ENCODE assay signal across 10 cellular contexts in the genomic region with DNA sequence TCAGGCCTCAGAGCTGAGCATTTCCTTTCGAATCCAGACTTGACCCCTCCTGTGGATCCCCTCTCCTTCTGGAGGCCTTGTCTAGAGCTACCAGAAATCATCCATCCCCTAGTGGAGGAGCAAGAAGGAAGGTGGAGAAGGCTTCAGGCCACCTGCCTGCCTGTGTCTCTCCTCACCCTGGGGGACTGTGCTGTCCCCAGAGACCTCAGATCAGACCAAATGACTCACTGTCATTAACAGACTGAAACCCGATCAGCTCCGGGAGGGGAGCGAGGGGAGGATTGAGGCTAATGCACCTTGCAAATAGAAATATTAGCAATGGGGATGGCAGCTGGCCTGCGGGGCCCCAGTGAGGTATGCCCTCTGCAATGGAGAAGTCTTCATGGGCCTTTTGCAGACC. TPM values are rescaled to one million over a fixed set of nuclear protein-coding genes. Genes with fewer than 3 reads are reported as not detected.
A peak's percentile ranks its signal among the peaks of the same experiment; 100 is the strongest.
DNase-seq lines count a peak whose midpoint lies in the region; ATAC-seq, FAIRE-seq and TF ChIP-seq lines count a peak whose summit lies in the region.
"Had no signal": no experiment of that assay in that cellular context is flagged by ENCODE, and none has a peak within 500 bp of the region (broad histone marks: within the 10 kb centered on the region; RNA-seq: fewer than 3 reads in every experiment).

No MANE protein-coding gene starts in this region.

- no peak overlapping the region for H2AFZ ChIP-seq in hepatocyte

- no peaks in the 10 kb centered on the region for H4K20me1 ChIP-seq in hepatocyte (ENCODE audit: insufficient read depth, poor library complexity, severe bottlenecking)

- H3K36me3 Mint-ChIP-seq in Caco-2 (ENCODE audit: insufficient read depth, unreplicated experiment): peaks cover 59% of the 10 kb centered on the region
- H3K36me3 Mint-ChIP-seq: natural killer cell had no signal

- BruUV-seq in Caco-2 (replicated peaks; lab: Mats Ljungman, UMichigan): no TSS peak

- H3K36me3 ChIP-seq in Caco-2 (ENCODE audit: control insufficient read depth, insufficient read depth, low read length) (no peaks in the 10 kb centered on the region), hepatocyte (replicated peaks; ENCODE audit: insufficient read depth, low read depth) (no peaks in the 10 kb centered on the region)

- H3K4me2 ChIP-seq in hepatocyte: no peak overlapping the region

- no peaks in the 10 kb centered on the region for H3K27me3 Mint-ChIP-seq in Caco-2 (ENCODE audit: insufficient read depth, unreplicated experiment)

- intact Hi-C loops in Caco-2 (cut with micrococcal nuclease; ENCODE audit: unreplicated experiment): loop anchor here (2.0 to 5.0 kb wide), 2 partner anchors 46 to 135 kb away; partner anchors contain the start of gene ADORA1

- H3K9me3 Mint-ChIP-seq in Caco-2 (ENCODE audit: unreplicated experiment): no peaks in the 10 kb centered on the region
- H3K9me3 Mint-ChIP-seq: natural killer cell had no signal

- POLR2A ChIA-PET in Caco-2 (lab: Charles Lee): no interaction called here

- FAIRE-seq in GM19239 (lab: Jason Lieb, UNC): peak; percentile 79

- no peak overlapping the region for H3K27ac ChIP-seq in hepatocyte

- no peaks in the 10 kb centered on the region for H3K9me2 ChIP-seq in hepatocyte (replicated peaks; ENCODE audit: insufficient read depth)

- no peaks in the 10 kb centered on the region for H3K79me2 ChIP-seq in hepatocyte

- no peaks in the 10 kb centered on the region for H3K27me3 ChIP-seq in Caco-2 (replicated peaks; ENCODE audit: control insufficient read depth, insufficient read depth, low read length)
- no peaks in the 10 kb centered on the region for H3K27me3 ChIP-seq in hepatocyte

- TF ChIP-seq CTCF in Caco-2 (IDR thresholded peaks at IDR 0.05; ENCODE audit: insufficient read depth in 1 of 2, low read depth in 1 of 2, low read length in 1 of 2, severe bottlenecking in 1 of 2, unreplicated experiment in 1 of 2) (no peak), hepatocyte (IDR thresholded peaks at IDR 0.05; ENCODE audit: poor library complexity) (no peak)

- H3K4me3 ChIP-seq in Caco-2 (ENCODE audit: low read depth, low read length): no peak overlapping the region
- no peak overlapping the region for H3K4me3 ChIP-seq in hepatocyte

- ATAC-seq in HG03064 (IDR thresholded peaks at IDR 0.05; ENCODE audit: low read depth, unreplicated experiment): peak; percentile 75
- ATAC-seq: natural killer cell had no signal

- H3K9me3 ChIP-seq in Caco-2 (no peaks in the 10 kb centered on the region), hepatocyte (ENCODE audit: low read depth) (no peaks in the 10 kb centered on the region)

- WGBS in hepatocyte (ENCODE audit: low lambda C conversion rate, missing lambda C conversion rate): 61% methylated on average over 5 of the region's 5 CpGs

- H3K4me1 ChIP-seq in Caco-2 (peaks cover 78% of the 10 kb centered on the region), hepatocyte (ENCODE audit: insufficient read depth) (peaks cover 14% of the 10 kb centered on the region)

- DNase-seq in Caco-2: no peak
- peak; percentile 83 for DNase-seq in GM19239 (ENCODE audit: insufficient read length, low spot score)
- DNase-seq in NCI-H524 (lab: John Stamatoyannopoulos, UW): peak; percentile 86 to 97
- DNase-seq in hepatocyte (ENCODE audit: low spot score): no peak
- DNase-seq in middle frontal gyrus (ENCODE audit: extremely low spot score, low spot score): no peak
- DNase-seq in NOMO-1 treated with DMSO at 0.1 percent for 48 hours (lab: John Stamatoyannopoulos, UW; ENCODE audit: unreplicated experiment): no peak
- DNase-seq in activated CD4-positive, alpha-beta T cell treated with anti-CD3 and anti-CD28 coated beads for 4 hours: no peak
- DNase-seq: amygdala, natural killer cell had no signal

- no peak overlapping the region for H3K4me3 Mint-ChIP-seq in Caco-2 (ENCODE audit: unreplicated experiment)
- H3K4me3 Mint-ChIP-seq: natural killer cell had no signal

- H3K27ac Mint-ChIP-seq in Caco-2 (ENCODE audit: unreplicated experiment): peak overlapping the region; percentile 95
- H3K27ac Mint-ChIP-seq: natural killer cell had no signal

- CTCF ChIA-PET in Caco-2 (lab: Charles Lee): interaction anchor here (0.6 to 2.8 kb wide), 6 partner anchors 15 to 63 kb away, joined by 3 to 14 read pairs (median 4); no protein-coding TSS in a partner anchor

- H3K4me1 Mint-ChIP-seq in Caco-2 (ENCODE audit: low read depth, unreplicated experiment): peaks cover 64% of the 10 kb centered on the region
- H3K4me1 Mint-ChIP-seq: natural killer cell had no signal

RNA-seq across cellular contexts. Expression of gene MYBPH, which starts 2.1 kb away (rescaled TPM):
- total RNA-seq in Caco-2 (2022) (19.7 and 25.9 TPM in 2 replicates), hepatocyte (not detected in 2 replicates)
- polyA plus RNA-seq in hepatocyte: 0.70 TPM in 1 of 2 replicates, not detected in the other
- total RNA-seq: natural killer cell had no signal

RNA-seq across cellular contexts. Expression of gene CHI3L1, which starts 12.9 kb away (rescaled TPM):
- total RNA-seq in Caco-2 (2022): 199 and 235 TPM in 2 replicates
- total RNA-seq in hepatocyte: 8.4 and 12.8 TPM in 2 replicates
- 21.8 and 25.3 TPM in 2 replicates for polyA plus RNA-seq in hepatocyte

RNA-seq across cellular contexts. Expression of gene ADORA1, which starts 46.0 kb away (rescaled TPM):
- total RNA-seq in Caco-2 (2022) (46.0 and 50.4 TPM in 2 replicates), hepatocyte (2.3 and 2.4 TPM in 2 replicates)
- polyA plus RNA-seq in hepatocyte: 1.6 and 2.0 TPM in 2 replicates
- total RNA-seq: natural killer cell had no signal

RNA-seq across cellular contexts. Expression of gene CHIT1, which starts 55.9 kb away (rescaled TPM):
- total RNA-seq in Caco-2 (2022): not detected in 2 replicates
- total RNA-seq in hepatocyte: 0.20 and 0.93 TPM in 2 replicates
- 0.30 and 1.1 TPM in 2 replicates for polyA plus RNA-seq in hepatocyte

Comparison
In these comparisons a context has a peak if more than half of its experiments do, and no peak if none do; other contexts are left out.
1. DNase-seq: peak in GM19239 (single experiment) and NCI-H524 (2 of 2); none in Caco-2 (0 of 2), hepatocyte (single experiment), middle frontal gyrus (single experiment), NOMO-1 treated with DMSO at 0.1 percent for 48 hours (single experiment) and activated CD4-positive, alpha-beta T cell treated with anti-CD3 and anti-CD28 coated beads for 4 hours (0 of 2).
2. RNA of gene MYBPH, which starts 2.1 kb away (total RNA-seq): 19.7 to 25.9 TPM in Caco-2; not detected in hepatocyte; every median in the first group is over 10 times any median in the second.
3. RNA of gene CHI3L1, which starts 12.9 kb away (total RNA-seq): 199 to 235 TPM in Caco-2; 8.4 to 12.8 TPM in hepatocyte; every median in the first group is over 10 times any median in the second.
4. RNA of gene ADORA1, which starts 46.0 kb away (total RNA-seq): 46.0 to 50.4 TPM in Caco-2; 2.3 to 2.4 TPM in hepatocyte; every median in the first group is over 10 times any median in the second.